Comparison of ENCODE assay signal across 16 cellular contexts in the genomic region with DNA sequence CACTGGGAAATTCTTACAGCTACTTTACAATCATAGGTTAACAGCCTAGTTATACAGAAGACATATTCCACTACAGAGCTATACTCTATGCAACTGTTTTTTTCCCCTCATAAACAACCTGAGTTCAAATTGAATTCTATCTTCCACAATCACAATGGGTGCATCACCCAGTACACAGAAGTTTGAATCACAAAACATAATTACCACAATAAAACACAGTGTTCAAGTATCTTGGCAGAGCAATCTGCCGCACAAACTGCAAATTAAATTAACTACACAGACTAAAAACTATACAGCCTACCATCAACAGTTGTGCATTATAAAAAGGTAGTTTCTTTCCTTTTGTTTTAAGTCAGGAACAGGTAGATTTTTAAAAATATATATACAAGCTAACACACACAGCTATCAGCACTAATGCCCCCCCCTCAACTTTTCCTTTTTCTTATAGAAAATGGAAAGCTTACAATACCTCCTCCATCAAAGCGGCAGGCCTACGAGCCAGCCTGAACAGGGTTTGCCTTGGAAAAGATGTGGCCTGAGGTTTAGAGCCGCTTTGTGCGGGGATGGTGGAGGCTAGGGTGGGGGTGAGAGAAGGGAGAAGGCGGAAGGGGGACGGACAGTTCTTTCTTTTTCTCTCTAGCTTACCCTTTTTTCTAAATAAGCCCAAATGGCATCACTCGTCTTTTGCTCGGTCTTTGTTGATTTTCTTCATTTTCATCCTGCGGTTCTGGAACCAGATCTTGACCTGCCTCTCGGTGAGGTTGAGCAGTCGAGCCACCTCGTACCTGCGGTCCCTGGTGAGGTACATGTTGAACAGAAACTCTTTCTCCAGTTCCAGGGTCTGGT. TPM values are rescaled to one million over a fixed set of nuclear protein-coding genes. Genes with fewer than 3 reads are reported as not detected.
DNase-seq lines count a peak whose midpoint lies in the region; ATAC-seq and TF ChIP-seq lines count a peak whose summit lies in the region.
"Had no signal": no experiment of that assay in that cellular context is flagged by ENCODE, and none has a peak within 500 bp of the region (broad histone marks: within the 10 kb centered on the region; RNA-seq: fewer than 3 reads in every experiment).

No MANE protein-coding gene starts in this region.

- no peak for TF ChIP-seq POLR2A in GM18505 (IDR thresholded peaks at IDR 0.05; ENCODE audit: borderline replicate concordance, extremely low read depth, insufficient read depth, insufficient read length)
- TF ChIP-seq POLR2A in testis (IDR thresholded peaks at IDR 0.05), result no peak

- in situ Hi-C loops in HAP-1 (cut with MboI; ENCODE audit: low sequenced_read_pairs), result loop anchor here (25.0 kb wide), 1 partner anchor 951 kb away; a partner anchor contains a TSS

- no peak overlapping the region for H3K4me3 Mint-ChIP-seq in chondrocyte (ENCODE audit: unreplicated experiment)
- peak overlapping the region; percentile 71 for H3K4me3 Mint-ChIP-seq in natural killer cell treated with Interleukin-12 subunit alpha and Interleukin-12 subunit beta and Interleukin-15 and Interleukin-18, amount 100 ng/mL, for 72 hours
- H3K4me3 Mint-ChIP-seq: activated T-helper 1 cell treated with anti-CD3 and anti-CD28 coated beads, Interleukin-12 subunit alpha, Interleukin-12 subunit beta, Interleukin-2, Interleukin-4 antibody, amounts not matched to agents 30 ng/mL and 10 ng/mL and 1 ng/mL, durations not matched to agents 14 hours and 24 hours and 36 hours; CD8-positive, alpha-beta T cell had no signal

- TF ChIP-seq CTCF in AG04449 (IDR thresholded peaks at IDR 0.05; ENCODE audit: insufficient read depth, low read length, missing control alignments) (no peak), chondrocyte (IDR thresholded peaks at IDR 0.05) (no peak), testis (IDR thresholded peaks at IDR 0.05) (no peak)

- H3K4me1 Mint-ChIP-seq in chondrocyte (ENCODE audit: low read depth), result peaks cover 6% of the 10 kb centered on the region
- H3K4me1 Mint-ChIP-seq in natural killer cell treated with Interleukin-12 subunit alpha and Interleukin-12 subunit beta and Interleukin-15 and Interleukin-18, amount 100 ng/mL, for 72 hours (ENCODE audit: low read depth in 2 of 2), result peaks cover 28 to 29% of the 10 kb centered on the region in 2 donors

- no peaks in the 10 kb centered on the region for H3K9me3 ChIP-seq in HAP-1
- no peaks in the 10 kb centered on the region for H3K9me3 ChIP-seq in testis

- WGBS in testis, 2 donors, result 60 to 62% methylated on average over 14 of the region's 14 CpGs

- H3K27ac ChIP-seq in testis, result no peak overlapping the region

- DNase-seq in AG04449 (ENCODE audit: low read depth, low spot score) (no peak), HAP-1 (ENCODE audit: low spot score in 2 of 2) (peak; percentile 53 to 60), chondrocyte (ENCODE audit: low spot score) (peak; percentile 29), globus pallidus (ENCODE audit: low spot score) (no peak), testis (no peak)
- no peak for DNase-seq in natural killer cell treated with Interleukin-12 subunit alpha and Interleukin-12 subunit beta and Interleukin-15 and Interleukin-18, amount 100 ng/mL, for 72 hours (ENCODE audit: low spot score)
- DNase-seq: CD8-positive, alpha-beta T cell; central memory CD4-positive, alpha-beta T cell; NCI-H1436 treated with DMSO at 0.1 percent for 48 hours; small intestine; stimulated activated CD8-positive, alpha-beta memory T cell treated with anti-CD3 and anti-CD28 coated beads, Interleukin-4, amount 100 ng/mL, for 48 hours; T1000 had no signal

- H3K27me3 ChIP-seq in HAP-1 (ENCODE audit: low read depth) (no peaks in the 10 kb centered on the region), testis (peaks cover 4% of the 10 kb centered on the region)

- H3K4me3 ChIP-seq in AG04449 (ENCODE audit: low read depth, low read length) (peak overlapping the region; percentile 75), HAP-1 (peak overlapping the region; percentile 70), testis (no peak overlapping the region)
- H3K4me3 ChIP-seq: lung had no signal

- CTCF ChIA-PET in AG04449 (lab: Yijun Ruan, JAX), result interaction anchor here (0.7 to 6.8 kb wide), 16 partner anchors 9 to 1268 kb away, joined by 3 to 117 read pairs (median 21); a partner anchor contains a TSS

- peaks cover 4% of the 10 kb centered on the region for H3K36me3 Mint-ChIP-seq in chondrocyte (ENCODE audit: low read depth)
- H3K36me3 Mint-ChIP-seq in natural killer cell treated with Interleukin-12 subunit alpha and Interleukin-12 subunit beta and Interleukin-15 and Interleukin-18, amount 100 ng/mL, for 72 hours, result no peaks in the 10 kb centered on the region
- H3K36me3 Mint-ChIP-seq: CD8-positive, alpha-beta T cell had no signal

- ATAC-seq in natural killer cell treated with Interleukin-12 subunit alpha and Interleukin-12 subunit beta and Interleukin-15 and Interleukin-18, amount 100 ng/mL, for 72 hours, result no peak
- ATAC-seq in GM18505 (IDR thresholded peaks at IDR 0.05; ENCODE audit: unreplicated experiment), result no peak
- ATAC-seq in HG02981 (IDR thresholded peaks at IDR 0.05; ENCODE audit: unreplicated experiment), result no peak
- ATAC-seq: CD8-positive, alpha-beta T cell had no signal

- peaks cover 22% of the 10 kb centered on the region for H3K4me1 ChIP-seq in HAP-1
- H3K4me1 ChIP-seq in testis, result peaks cover 10% of the 10 kb centered on the region

- H3K36me3 ChIP-seq in HAP-1 (replicated peaks) (peaks cover 37% of the 10 kb centered on the region), testis (ENCODE audit: low read depth, missing control alignments) (no peaks in the 10 kb centered on the region)

- POLR2A ChIA-PET in AG04449 (lab: Yijun Ruan, JAX), result interaction anchor here (0.8 to 3.5 kb wide), 5 partner anchors 11 to 1307 kb away, joined by 3 to 33 read pairs (median 5); a partner anchor contains a TSS

- H3K27me3 Mint-ChIP-seq in chondrocyte (ENCODE audit: low read depth), result peaks cover 73% of the 10 kb centered on the region
- H3K27me3 Mint-ChIP-seq in natural killer cell treated with Interleukin-12 subunit alpha and Interleukin-12 subunit beta and Interleukin-15 and Interleukin-18, amount 100 ng/mL, for 72 hours, result peaks cover 51 to 56% of the 10 kb centered on the region in 2 donors

- no peak overlapping the region for H3K27ac Mint-ChIP-seq in chondrocyte (ENCODE audit: unreplicated experiment)
- no peak overlapping the region for H3K27ac Mint-ChIP-seq in natural killer cell treated with Interleukin-12 subunit alpha and Interleukin-12 subunit beta and Interleukin-15 and Interleukin-18, amount 100 ng/mL, for 72 hours
- H3K27ac Mint-ChIP-seq: CD8-positive, alpha-beta T cell had no signal

- H3K9me3 Mint-ChIP-seq in chondrocyte (ENCODE audit: low read depth), result peaks cover 4% of the 10 kb centered on the region
- H3K9me3 Mint-ChIP-seq in natural killer cell treated with Interleukin-12 subunit alpha and Interleukin-12 subunit beta and Interleukin-15 and Interleukin-18, amount 100 ng/mL, for 72 hours, result no peaks in the 10 kb centered on the region
- H3K9me3 Mint-ChIP-seq: activated T-helper 1 cell treated with anti-CD3 and anti-CD28 coated beads, Interleukin-12 subunit alpha, Interleukin-12 subunit beta, Interleukin-2, Interleukin-4 antibody, amounts not matched to agents 30 ng/mL and 10 ng/mL and 1 ng/mL, durations not matched to agents 14 hours and 24 hours and 36 hours; CD8-positive, alpha-beta T cell had no signal

- intact Hi-C loops in testis (cut with DNase I; ENCODE audit: low total_unique reads), result loop anchor here (10.0 kb wide), 1 partner anchor 788 kb away; no protein-coding TSS in a partner anchor

RNA-seq across cellular contexts. Expression of a gene that starts 2.2 kb away (rescaled TPM):
- not detected in 3 replicates for total RNA-seq in chondrocyte
- total RNA-seq in natural killer cell treated with Interleukin-12 subunit alpha and Interleukin-12 subunit beta and Interleukin-15 and Interleukin-18, amount 100 ng/mL, for 72 hours, result 1 to 10 TPM in 1 of 2 donors, not detected in 1; 2.4 TPM
- total RNA-seq in testis, result under 1 TPM; 0.25 to 0.39 TPM
- 1.0 TPM for polyA plus RNA-seq in testis (ENCODE audit: insufficient read depth, low read depth, low replicate concordance)
- total RNA-seq: activated T-helper 1 cell treated with anti-CD3 and anti-CD28 coated beads, Interleukin-12 subunit alpha, Interleukin-12 subunit beta, Interleukin-2, Interleukin-4 antibody, amounts not matched to agents 30 ng/mL and 10 ng/mL and 1 ng/mL, durations not matched to agents 14 hours and 24 hours and 36 hours; CD8-positive, alpha-beta T cell had no signal

RNA-seq across cellular contexts. Expression of a gene that starts 6.7 kb away (rescaled TPM):
- total RNA-seq in chondrocyte (not detected in 3 replicates), testis (1 to 10 TPM; 3.1 to 7.8 TPM)
- under 1 TPM in 1 of 2 donors, not detected in 1; 0.20 TPM for total RNA-seq in natural killer cell treated with Interleukin-12 subunit alpha and Interleukin-12 subunit beta and Interleukin-15 and Interleukin-18, amount 100 ng/mL, for 72 hours
- 13.1 TPM for polyA plus RNA-seq in testis (ENCODE audit: insufficient read depth, low read depth, low replicate concordance)
- total RNA-seq: activated T-helper 1 cell treated with anti-CD3 and anti-CD28 coated beads, Interleukin-12 subunit alpha, Interleukin-12 subunit beta, Interleukin-2, Interleukin-4 antibody, amounts not matched to agents 30 ng/mL and 10 ng/mL and 1 ng/mL, durations not matched to agents 14 hours and 24 hours and 36 hours; CD8-positive, alpha-beta T cell had no signal

RNA-seq across cellular contexts. Expression of a gene that starts 10.8 kb away (rescaled TPM):
- total RNA-seq in chondrocyte, result 9.3 to 12.1 TPM in 2 of 3 replicates, not detected in the other
- not detected for total RNA-seq in natural killer cell treated with Interleukin-12 subunit alpha and Interleukin-12 subunit beta and Interleukin-15 and Interleukin-18, amount 100 ng/mL, for 72 hours
- 1 to 10 TPM in 1 of 2 donors, under 1 TPM in 1; 0.93 to 2.4 TPM for total RNA-seq in testis
- polyA plus RNA-seq in testis (ENCODE audit: insufficient read depth, low read depth, low replicate concordance), result 2.8 TPM
- total RNA-seq: activated T-helper 1 cell treated with anti-CD3 and anti-CD28 coated beads, Interleukin-12 subunit alpha, Interleukin-12 subunit beta, Interleukin-2, Interleukin-4 antibody, amounts not matched to agents 30 ng/mL and 10 ng/mL and 1 ng/mL, durations not matched to agents 14 hours and 24 hours and 36 hours; CD8-positive, alpha-beta T cell had no signal

RNA-seq across cellular contexts. Expression of a gene that starts 11.0 kb away (rescaled TPM):
- total RNA-seq in chondrocyte, result 0.12 to 0.21 TPM in 2 of 3 replicates, not detected in the other
- total RNA-seq in natural killer cell treated with Interleukin-12 subunit alpha and Interleukin-12 subunit beta and Interleukin-15 and Interleukin-18, amount 100 ng/mL, for 72 hours, result 1 to 10 TPM in 1 of 2 donors, under 1 TPM in 1; 0.88 to 1.3 TPM
- total RNA-seq in testis, result 1 to 10 TPM in 1 of 2 donors, under 1 TPM in 1; 0.31 to 1.8 TPM
- polyA plus RNA-seq in testis (ENCODE audit: insufficient read depth, low read depth, low replicate concordance), result 1.6 TPM
- total RNA-seq: activated T-helper 1 cell treated with anti-CD3 and anti-CD28 coated beads, Interleukin-12 subunit alpha, Interleukin-12 subunit beta, Interleukin-2, Interleukin-4 antibody, amounts not matched to agents 30 ng/mL and 10 ng/mL and 1 ng/mL, durations not matched to agents 14 hours and 24 hours and 36 hours; CD8-positive, alpha-beta T cell had no signal

RNA-seq across cellular contexts. Expression of a gene that starts 15.6 kb away (rescaled TPM):
- total RNA-seq in chondrocyte, result not detected in 3 replicates
- total RNA-seq in natural killer cell treated with Interleukin-12 subunit alpha and Interleukin-12 subunit beta and Interleukin-15 and Interleukin-18, amount 100 ng/mL, for 72 hours, result under 1 TPM in 1 of 2 donors, not detected in 1; 0.81 TPM
- not detected for total RNA-seq in testis
- 0.37 TPM for polyA plus RNA-seq in testis (ENCODE audit: insufficient read depth, low read depth, low replicate concordance)
- total RNA-seq: activated T-helper 1 cell treated with anti-CD3 and anti-CD28 coated beads, Interleukin-12 subunit alpha, Interleukin-12 subunit beta, Interleukin-2, Interleukin-4 antibody, amounts not matched to agents 30 ng/mL and 10 ng/mL and 1 ng/mL, durations not matched to agents 14 hours and 24 hours and 36 hours; CD8-positive, alpha-beta T cell had no signal

Comparison
In these comparisons a context has a peak if more than half of its experiments do, and no peak if none do; other contexts are left out.
1. DNase-seq: peak in HAP-1 (2 of 2) and chondrocyte (single experiment); none in AG04449 (single experiment), natural killer cell treated with Interleukin-12 subunit alpha and Interleukin-12 subunit beta and Interleukin-15 and Interleukin-18, amount 100 ng/mL, for 72 hours (single experiment), globus pallidus (single experiment) and testis (single experiment).
2. H3K4me3 ChIP-seq: peak in AG04449 (single experiment) and HAP-1 (single experiment); none in testis (0 of 2).